ENCODE assay signal across 9 cellular contexts in genomic region chr2:126658316-126658909, GRCh38. TPM values are rescaled to one million over a fixed set of nuclear protein-coding genes. Genes with fewer than 3 reads are reported as not detected.
DNase-seq lines count a peak whose midpoint lies in the region; TF ChIP-seq lines count a peak whose summit lies in the region.
"Had no signal": no experiment of that assay in that cellular context is flagged by ENCODE, and none has a peak within 500 bp of the region (broad histone marks: within the 10 kb centered on the region; RNA-seq: fewer than 3 reads in every experiment).

No MANE protein-coding gene starts in this region.

- no peak for TF ChIP-seq CTCF in fibroblast of pulmonary artery (IDR thresholded peaks at IDR 0.05; ENCODE audit: low read length, missing control alignments)

- H3K4me1 ChIP-seq in stomach smooth muscle (ENCODE audit: control insufficient read depth, insufficient read depth, low read length): peaks cover 70% of the 10 kb centered on the region

- H3K27ac ChIP-seq in stomach smooth muscle (ENCODE audit: low read length): peak overlapping the region; percentile 98

- peak overlapping the region; percentile 98 for H3K27ac Mint-ChIP-seq in activated CD4-positive, alpha-beta T cell treated with anti-CD3 and anti-CD28 coated beads, Interleukin-2, amount 10 ng/mL, durations not matched to agents 24 days and 14 days
- H3K27ac Mint-ChIP-seq in IgD-negative memory B cell: peak overlapping the region; percentile 94 to 100 (median 97)

- peak overlapping the region; percentile 66 to 80 for H3K9ac ChIP-seq in stomach smooth muscle (ENCODE audit: low read length in 2 of 2)

- intact Hi-C loops in activated CD4-positive, alpha-beta T cell treated with anti-CD3 and anti-CD28 coated beads, Interleukin-2, amount 10 ng/mL, durations not matched to agents 24 days and 14 days (cut with micrococcal nuclease): loop anchor here (2.0 to 10.0 kb wide), 7 partner anchors 104 to 1369 kb away; partner anchors contain the start of genes IWS1 and SAP130

- H3K4me3 Mint-ChIP-seq in activated CD4-positive, alpha-beta T cell treated with anti-CD3 and anti-CD28 coated beads, Interleukin-2, amount 10 ng/mL, durations not matched to agents 24 days and 14 days: peak overlapping the region; percentile 92
- peak overlapping the region; percentile 94 to 99 (median 98) for H3K4me3 Mint-ChIP-seq in IgD-negative memory B cell

- H3K27me3 ChIP-seq in stomach smooth muscle (ENCODE audit: control insufficient read depth in 1 of 2, insufficient read depth in 2 of 2, low read length in 2 of 2): no peaks in the 10 kb centered on the region

- H3K36me3 Mint-ChIP-seq in activated CD4-positive, alpha-beta T cell treated with anti-CD3 and anti-CD28 coated beads, Interleukin-2, amount 10 ng/mL, durations not matched to agents 24 days and 14 days (ENCODE audit: low read depth): peaks cover 40% of the 10 kb centered on the region
- no peaks in the 10 kb centered on the region for H3K36me3 Mint-ChIP-seq in IgD-negative memory B cell

- H3K4me3 ChIP-seq in fibroblast of pulmonary artery (replicated peaks; ENCODE audit: low read depth, low read length) (peak overlapping the region; percentile 21), stomach smooth muscle (ENCODE audit: low read length in 2 of 2) (peak overlapping the region; percentile 58 to 90)

- H3K27me3 Mint-ChIP-seq in activated CD4-positive, alpha-beta T cell treated with anti-CD3 and anti-CD28 coated beads, Interleukin-2, amount 10 ng/mL, durations not matched to agents 24 days and 14 days: no peaks in the 10 kb centered on the region
- H3K27me3 Mint-ChIP-seq in IgD-negative memory B cell: no peaks in the 10 kb centered on the region

- H3K4me1 Mint-ChIP-seq in activated CD4-positive, alpha-beta T cell treated with anti-CD3 and anti-CD28 coated beads, Interleukin-2, amount 10 ng/mL, durations not matched to agents 24 days and 14 days: peaks cover 62% of the 10 kb centered on the region
- peaks cover 36 to 51% (median 45%) of the 10 kb centered on the region in 3 donors for H3K4me1 Mint-ChIP-seq in IgD-negative memory B cell

- H3K9me3 ChIP-seq in stomach smooth muscle (ENCODE audit: control insufficient read depth in 2 of 2, low read length in 2 of 2): no peaks in the 10 kb centered on the region

- DNase-seq in activated CD4-positive, alpha-beta T cell treated with anti-CD3 and anti-CD28 coated beads, Interleukin-2, amount 10 ng/mL, durations not matched to agents 24 days and 14 days: no peak
- DNase-seq in activated CD4-positive, alpha-beta T cell treated with anti-CD3 and anti-CD28 coated beads, Interleukin-2, amount 50 U/mL, for 4 hours: no peak
- DNase-seq in fibroblast of pulmonary artery (ENCODE audit: low read depth) (no peak), NCI-H524 treated with DMSO at 0.1 percent for 48 hours (lab: John Stamatoyannopoulos, UW) (no peak), GOT3 (lab: John Stamatoyannopoulos, UW) (no peak), amygdala (lab: John Stamatoyannopoulos, UW) (no peak)
- DNase-seq: NCI-H1694 treated with DMSO at 0.1 percent for 48 hours had no signal

- H3K9me3 Mint-ChIP-seq in activated CD4-positive, alpha-beta T cell treated with anti-CD3 and anti-CD28 coated beads, Interleukin-2, amount 10 ng/mL, durations not matched to agents 24 days and 14 days: no peaks in the 10 kb centered on the region
- no peaks in the 10 kb centered on the region for H3K9me3 Mint-ChIP-seq in IgD-negative memory B cell

- H3K36me3 ChIP-seq in stomach smooth muscle (ENCODE audit: control insufficient read depth in 2 of 2, insufficient read depth in 2 of 2, low read length in 2 of 2): no peaks in the 10 kb centered on the region

RNA-seq across cellular contexts. Expression of gene GYPC, which starts 2.5 kb away (rescaled TPM):
- 120 and 122 TPM in 2 replicates for total RNA-seq in activated CD4-positive, alpha-beta T cell treated with anti-CD3 and anti-CD28 coated beads, Interleukin-2, amount 10 ng/mL, durations not matched to agents 24 days and 14 days
- polyA plus RNA-seq in IgD-negative memory B cell: 111 TPM
